ENCODE assay signal across 12 cellular contexts in genomic region chr4:7052923-7053715, GRCh38. TPM values are rescaled to one million over a fixed set of nuclear protein-coding genes. Genes with fewer than 3 reads are reported as not detected.
DNase-seq lines count a peak whose midpoint lies in the region; ATAC-seq and TF ChIP-seq lines count a peak whose summit lies in the region.
"Had no signal": no experiment of that assay in that cellular context is flagged by ENCODE, and none has a peak within 500 bp of the region (broad histone marks: within the 10 kb centered on the region; RNA-seq: fewer than 3 reads in every experiment).

No MANE protein-coding gene starts in this region.

- peak; percentile 54 for ATAC-seq in CD4-positive, alpha-beta T cell (ENCODE audit: poor library complexity)
- ATAC-seq: body of pancreas had no signal

- TF ChIP-seq CTCF in CD4-positive, alpha-beta T cell (IDR thresholded peaks at IDR 0.05) = no peak
- no peak for TF ChIP-seq CTCF in dorsolateral prefrontal cortex (IDR thresholded peaks at IDR 0.05 in 54 of 56, conservative IDR thresholded peaks at IDR 0.05 in 2 of 56; ENCODE audit: low read depth in 1 of 56, partially characterized antibody in 56 of 56)
- no peak for TF ChIP-seq CTCF in nephron progenitor cell (IDR thresholded peaks at IDR 0.05)

- peaks cover 34% of the 10 kb centered on the region for H3K4me1 Mint-ChIP-seq in CD4-positive, alpha-beta T cell (ENCODE audit: low read depth)
- H3K4me1 Mint-ChIP-seq in nephron progenitor cell = peaks cover 18% of the 10 kb centered on the region

- H3K27ac ChIP-seq in CD4-positive, alpha-beta T cell (ENCODE audit: low read depth, low read length) = peak overlapping the region; percentile 29
- peak overlapping the region in 36 of 59 donors; percentile 5 to 68 (median 34) for H3K27ac ChIP-seq in dorsolateral prefrontal cortex
- H3K27ac ChIP-seq: body of pancreas, WERI-Rb-1 had no signal

- no peak for DNase-seq in CD4-positive, alpha-beta T cell
- DNase-seq in NOMO-1 treated with DMSO at 0.1 percent for 48 hours (lab: John Stamatoyannopoulos, UW; ENCODE audit: unreplicated experiment) = peak; percentile 92
- peak in 1 of 10 donors; percentile 51 for DNase-seq in dorsolateral prefrontal cortex
- DNase-seq in nephron progenitor cell = no peak
- no peak for DNase-seq in NCI-H1105 treated with DMSO at 0.1 percent for 48 hours (lab: John Stamatoyannopoulos, UW)
- no peak for DNase-seq in MG63
- DNase-seq in foreskin melanocyte = no peak
- no peak for DNase-seq in mucosa of gallbladder (ENCODE audit: low spot score)
- DNase-seq: NCI-H69, WERI-Rb-1 had no signal

- CTCF ChIA-PET in CD4-positive, alpha-beta T cell (lab: Charles Lee) = interaction anchor here (1.0 to 1.4 kb wide), 2 partner anchors 10 to 11 kb away, joined by 3 read pairs; partner anchors contain the start of gene TADA2B

- no peaks in the 10 kb centered on the region for H3K27me3 ChIP-seq in CD4-positive, alpha-beta T cell (ENCODE audit: control insufficient read depth, insufficient read depth, low read length)
- no peaks in the 10 kb centered on the region for H3K27me3 ChIP-seq in dorsolateral prefrontal cortex
- H3K27me3 ChIP-seq in MG63 = no peaks in the 10 kb centered on the region
- H3K27me3 ChIP-seq: body of pancreas had no signal

- intact Hi-C loops in CD4-positive, alpha-beta T cell (cut with DNase I, micrococcal nuclease) = no loop called here
- intact Hi-C loops in dorsolateral prefrontal cortex (cut with DNase I) = no loop called here

- no peak overlapping the region for H3K4me3 Mint-ChIP-seq in CD4-positive, alpha-beta T cell
- no peak overlapping the region for H3K4me3 Mint-ChIP-seq in nephron progenitor cell
- H3K4me3 Mint-ChIP-seq: mesothelial cell of epicardium had no signal

- H3K27me3 Mint-ChIP-seq in CD4-positive, alpha-beta T cell = no peaks in the 10 kb centered on the region
- no peaks in the 10 kb centered on the region for H3K27me3 Mint-ChIP-seq in nephron progenitor cell (ENCODE audit: low read depth, poor library complexity)

- no peaks in the 10 kb centered on the region for H3K9me3 ChIP-seq in CD4-positive, alpha-beta T cell (ENCODE audit: control insufficient read depth, low read length)
- no peaks in the 10 kb centered on the region for H3K9me3 ChIP-seq in MG63
- H3K9me3 ChIP-seq: body of pancreas had no signal

- H3K9me3 Mint-ChIP-seq in CD4-positive, alpha-beta T cell = no peaks in the 10 kb centered on the region
- H3K9me3 Mint-ChIP-seq in nephron progenitor cell = no peaks in the 10 kb centered on the region
- H3K9me3 Mint-ChIP-seq: mesothelial cell of epicardium had no signal

- H3K36me3 Mint-ChIP-seq in CD4-positive, alpha-beta T cell (ENCODE audit: low read depth) = peaks cover 61% of the 10 kb centered on the region
- peaks cover 38% of the 10 kb centered on the region for H3K36me3 Mint-ChIP-seq in nephron progenitor cell (ENCODE audit: low read depth)

- no peak overlapping the region for H3K4me3 ChIP-seq in dorsolateral prefrontal cortex
- no peak overlapping the region for H3K4me3 ChIP-seq in MG63
- H3K4me3 ChIP-seq: body of pancreas had no signal

- peak overlapping the region; percentile 77 for H3K27ac Mint-ChIP-seq in CD4-positive, alpha-beta T cell
- peak overlapping the region; percentile 39 for H3K27ac Mint-ChIP-seq in nephron progenitor cell

- H3K36me3 ChIP-seq in MG63 = no peaks in the 10 kb centered on the region

- POLR2A ChIA-PET in CD4-positive, alpha-beta T cell (lab: Charles Lee) = interaction anchor here (1.6 to 3.2 kb wide), 2 partner anchors 10 to 14 kb away, joined by 7 to 12 read pairs; partner anchors contain the start of genes GRPEL1 and TADA2B

RNA-seq across cellular contexts. Expression of gene TADA2B, which starts 9.9 kb away (rescaled TPM):
- total RNA-seq in CD4-positive, alpha-beta T cell = 10 to 100 TPM; 41.5 to 44.6 TPM
- total RNA-seq in dorsolateral prefrontal cortex (10 to 100 TPM; 19.6 to 36.0 (median 26.7) TPM), mucosa of gallbladder (23.9 TPM)
- 5.7 and 7.6 TPM in 2 replicates for total RNA-seq in MG63 (2014; rRNA removed; shearing (Covaris generic); ENCODE audit: low replicate concordance)

RNA-seq across cellular contexts. Expression of gene GRPEL1, which starts 14.7 kb away (rescaled TPM):
- 10 to 100 TPM; 55.6 to 58.6 TPM for total RNA-seq in CD4-positive, alpha-beta T cell
- total RNA-seq in dorsolateral prefrontal cortex (10 to 100 TPM; 19.1 to 48.6 (median 35.8) TPM), mucosa of gallbladder (27.5 TPM)
- 26.2 and 32.6 TPM in 2 replicates for total RNA-seq in MG63 (2014; rRNA removed; shearing (Covaris generic); ENCODE audit: low replicate concordance)
